Comparison of ENCODE assay signal across 14 cellular contexts in genomic region chr1:115300087-115300856, GRCh38. TPM values are rescaled to one million over a fixed set of nuclear protein-coding genes. Genes with fewer than 3 reads are reported as not detected.
A peak's percentile ranks its signal among the peaks of the same experiment; 100 is the strongest.
DNase-seq lines count a peak whose midpoint lies in the region; ATAC-seq, FAIRE-seq and TF ChIP-seq lines count a peak whose summit lies in the region.
"Had no signal": no experiment of that assay in that cellular context is flagged by ENCODE, and none has a peak within 500 bp of the region (broad histone marks: within the 10 kb centered on the region; RNA-seq: fewer than 3 reads in every experiment).

No MANE protein-coding gene starts in this region.

- no peaks in the 10 kb centered on the region for H3K36me3 ChIP-seq in Loucy (ENCODE audit: insufficient read depth, low read length)
- H3K36me3 ChIP-seq in astrocyte (ENCODE audit: insufficient read depth, low read length) = no peaks in the 10 kb centered on the region

- H3K4me3 ChIP-seq in GM12865 (ENCODE audit: low read depth, low read length) (no peak overlapping the region), Loucy (ENCODE audit: low read length, poor library complexity, severe bottlenecking) (no peak overlapping the region), astrocyte (ENCODE audit: insufficient read depth, low read depth, low read length) (no peak overlapping the region)

- FAIRE-seq in astrocyte (lab: Jason Lieb, UNC) = peak; percentile 59
- FAIRE-seq: kidney had no signal

- H3K27me3 Mint-ChIP-seq in astrocyte (ENCODE audit: low read depth, unreplicated experiment) = no peaks in the 10 kb centered on the region
- H3K27me3 Mint-ChIP-seq in activated naive CD4-positive, alpha-beta T cell treated with anti-CD3 and anti-CD28 coated beads for 36 hours (ENCODE audit: low read depth) = peaks cover 10% of the 10 kb centered on the region
- H3K27me3 Mint-ChIP-seq in CD4-positive, alpha-beta T cell = peaks cover 8% of the 10 kb centered on the region

- ATAC-seq in GM21515 (IDR thresholded peaks at IDR 0.05; ENCODE audit: unreplicated experiment) = no peak
- no peak for ATAC-seq in stimulated activated effector memory CD8-positive, alpha-beta T cell treated with anti-CD3 and anti-CD28 coated beads, Interleukin-12 subunit alpha, Interleukin-12 subunit beta, amount 100 ng/mL, for 72 hours
- no peak for ATAC-seq in CD4-positive, alpha-beta T cell (ENCODE audit: poor library complexity)
- ATAC-seq: stimulated activated naive B cell treated with anti-CD40 and anti-IgM and Interleukin-4, amounts not matched to agents 10 μg/mL and 1 μg/mL and 100 μg/mL, for 72 hours had no signal

- H3K9ac ChIP-seq in Loucy (ENCODE audit: low read depth, low read length, poor library complexity, severe bottlenecking) = no peak overlapping the region
- H3K9ac ChIP-seq in astrocyte (ENCODE audit: low read length) = no peak overlapping the region
- H3K9ac ChIP-seq: KMS-11 had no signal

- H3K27me3 ChIP-seq in Loucy (ENCODE audit: insufficient read depth, low read length, poor library complexity, severe bottlenecking) (no peaks in the 10 kb centered on the region), astrocyte (ENCODE audit: insufficient read depth, low read length) (no peaks in the 10 kb centered on the region)
- peaks cover 4% of the 10 kb centered on the region for H3K27me3 ChIP-seq in CD4-positive, alpha-beta T cell (ENCODE audit: control insufficient read depth, insufficient read depth, low read length)

- H3K36me3 Mint-ChIP-seq in astrocyte (ENCODE audit: low read depth, unreplicated experiment) = peaks cover under 1% of the 10 kb centered on the region
- no peaks in the 10 kb centered on the region for H3K36me3 Mint-ChIP-seq in activated naive CD4-positive, alpha-beta T cell treated with anti-CD3 and anti-CD28 coated beads for 36 hours (ENCODE audit: low read depth)
- no peaks in the 10 kb centered on the region for H3K36me3 Mint-ChIP-seq in stimulated activated effector memory CD8-positive, alpha-beta T cell treated with anti-CD3 and anti-CD28 coated beads, Interleukin-12 subunit alpha, Interleukin-12 subunit beta, amount 100 ng/mL, for 72 hours
- H3K36me3 Mint-ChIP-seq in CD4-positive, alpha-beta T cell (ENCODE audit: low read depth) = no peaks in the 10 kb centered on the region
- H3K36me3 Mint-ChIP-seq: stimulated activated naive B cell treated with anti-CD40 and anti-IgM and Interleukin-4, amounts not matched to agents 10 μg/mL and 1 μg/mL and 100 μg/mL, for 72 hours had no signal

- H3K4me2 ChIP-seq in Loucy (ENCODE audit: low read depth, low read length, poor library complexity, severe bottlenecking) = no peak overlapping the region
- peak overlapping the region; percentile 47 for H3K4me2 ChIP-seq in astrocyte (ENCODE audit: low read length)
- H3K4me2 ChIP-seq: KMS-11 had no signal

- H4K20me1 ChIP-seq in Loucy (ENCODE audit: insufficient read depth, low read length, poor library complexity, severe bottlenecking) (no peaks in the 10 kb centered on the region), astrocyte (ENCODE audit: insufficient read depth, low read length) (no peaks in the 10 kb centered on the region)

- DNase-seq in GM12865 (ENCODE audit: low read depth) = peak; percentile 8
- no peak for DNase-seq in astrocyte (ENCODE audit: low read depth)
- DNase-seq in left kidney (ENCODE audit: low read depth, low spot score) = peak; percentile 51
- no peak for DNase-seq in activated naive CD4-positive, alpha-beta T cell treated with anti-CD3 and anti-CD28 coated beads for 36 hours
- no peak for DNase-seq in stimulated activated effector memory CD8-positive, alpha-beta T cell treated with anti-CD3 and anti-CD28 coated beads, Interleukin-12 subunit alpha, Interleukin-12 subunit beta, amount 100 ng/mL, for 72 hours (ENCODE audit: low spot score in 2 of 2)
- DNase-seq in CD4-positive, alpha-beta T cell = no peak
- DNase-seq: C1 segment of cervical spinal cord; H7; kidney; NCI-H345; stimulated activated naive B cell treated with anti-CD40 and anti-IgM and Interleukin-4, amounts not matched to agents 10 μg/mL and 1 μg/mL and 100 μg/mL, for 72 hours had no signal

- POLR2A ChIA-PET in CD4-positive, alpha-beta T cell (lab: Charles Lee) = no interaction called here

- no peaks in the 10 kb centered on the region for H3K9me3 Mint-ChIP-seq in astrocyte (ENCODE audit: unreplicated experiment)
- H3K9me3 Mint-ChIP-seq in activated naive CD4-positive, alpha-beta T cell treated with anti-CD3 and anti-CD28 coated beads for 36 hours = no peaks in the 10 kb centered on the region
- H3K9me3 Mint-ChIP-seq in stimulated activated effector memory CD8-positive, alpha-beta T cell treated with anti-CD3 and anti-CD28 coated beads, Interleukin-12 subunit alpha, Interleukin-12 subunit beta, amount 100 ng/mL, for 72 hours = no peaks in the 10 kb centered on the region
- no peaks in the 10 kb centered on the region for H3K9me3 Mint-ChIP-seq in CD4-positive, alpha-beta T cell

- intact Hi-C loops in activated naive CD4-positive, alpha-beta T cell treated with anti-CD3 and anti-CD28 coated beads for 36 hours (cut with micrococcal nuclease) = no loop called here
- intact Hi-C loops in CD4-positive, alpha-beta T cell (cut with DNase I, micrococcal nuclease) = no loop called here

- H3K79me2 ChIP-seq in Loucy (ENCODE audit: insufficient read depth, low read length) (no peaks in the 10 kb centered on the region), astrocyte (ENCODE audit: insufficient read depth, low read length) (no peaks in the 10 kb centered on the region)

- H2AFZ ChIP-seq in Loucy (ENCODE audit: low read length) = peak overlapping the region; percentile 7; the same call in 1 of the 2 replicates
- H2AFZ ChIP-seq in astrocyte (ENCODE audit: low read depth, low read length) = no peak overlapping the region

- H3K4me1 ChIP-seq in Loucy (ENCODE audit: insufficient read depth, low read length, poor library complexity, severe bottlenecking) = peaks cover 10% of the 10 kb centered on the region
- H3K4me1 ChIP-seq in astrocyte (ENCODE audit: insufficient read depth, low read length) = peaks cover 53% of the 10 kb centered on the region

- peak overlapping the region; percentile 66 for H3K27ac Mint-ChIP-seq in astrocyte (ENCODE audit: unreplicated experiment)
- H3K27ac Mint-ChIP-seq in activated naive CD4-positive, alpha-beta T cell treated with anti-CD3 and anti-CD28 coated beads for 36 hours = no peak overlapping the region
- H3K27ac Mint-ChIP-seq in stimulated activated effector memory CD8-positive, alpha-beta T cell treated with anti-CD3 and anti-CD28 coated beads, Interleukin-12 subunit alpha, Interleukin-12 subunit beta, amount 100 ng/mL, for 72 hours = no peak overlapping the region
- H3K27ac Mint-ChIP-seq in CD4-positive, alpha-beta T cell = no peak overlapping the region
- H3K27ac Mint-ChIP-seq: stimulated activated naive B cell treated with anti-CD40 and anti-IgM and Interleukin-4, amounts not matched to agents 10 μg/mL and 1 μg/mL and 100 μg/mL, for 72 hours had no signal

- H3K27ac ChIP-seq in astrocyte (ENCODE audit: low read depth, low read length) = peak overlapping the region; percentile 15
- no peak overlapping the region for H3K27ac ChIP-seq in CD4-positive, alpha-beta T cell (ENCODE audit: low read depth, low read length)
- H3K27ac ChIP-seq: KMS-11 had no signal

- H3F3A ChIP-seq in Loucy (ENCODE audit: low read depth) = no peaks in the 10 kb centered on the region

- H3K9me3 ChIP-seq in Loucy (ENCODE audit: insufficient read depth, low read depth, low read length) (no peaks in the 10 kb centered on the region), astrocyte (ENCODE audit: insufficient read depth, low read depth, low read length) (no peaks in the 10 kb centered on the region)
- H3K9me3 ChIP-seq in CD4-positive, alpha-beta T cell (ENCODE audit: control insufficient read depth, low read length) = no peaks in the 10 kb centered on the region

- TF ChIP-seq CTCF in GM12865 (IDR thresholded peaks at IDR 0.05; ENCODE audit: insufficient read depth, low read depth, low read length, missing control alignments) (no peak), Loucy (conservative IDR thresholded peaks at IDR 0.05; ENCODE audit: low read length) (no peak), astrocyte (IDR thresholded peaks at IDR 0.05; ENCODE audit: insufficient read depth, low read depth, low read length) (no peak)
- no peak for TF ChIP-seq CTCF in CD4-positive, alpha-beta T cell (IDR thresholded peaks at IDR 0.05)

- H3K9me2 ChIP-seq in Loucy (replicated peaks; ENCODE audit: low read depth, low read length) = no peaks in the 10 kb centered on the region

- peak overlapping the region; percentile 13 for H3K4me3 Mint-ChIP-seq in astrocyte (ENCODE audit: unreplicated experiment)
- no peak overlapping the region for H3K4me3 Mint-ChIP-seq in activated naive CD4-positive, alpha-beta T cell treated with anti-CD3 and anti-CD28 coated beads for 36 hours
- H3K4me3 Mint-ChIP-seq in stimulated activated effector memory CD8-positive, alpha-beta T cell treated with anti-CD3 and anti-CD28 coated beads, Interleukin-12 subunit alpha, Interleukin-12 subunit beta, amount 100 ng/mL, for 72 hours = no peak overlapping the region
- H3K4me3 Mint-ChIP-seq in CD4-positive, alpha-beta T cell = no peak overlapping the region
- H3K4me3 Mint-ChIP-seq: stimulated activated naive B cell treated with anti-CD40 and anti-IgM and Interleukin-4, amounts not matched to agents 10 μg/mL and 1 μg/mL and 100 μg/mL, for 72 hours had no signal

- peaks cover 68% of the 10 kb centered on the region for H3K4me1 Mint-ChIP-seq in astrocyte (ENCODE audit: low read depth, unreplicated experiment)
- no peaks in the 10 kb centered on the region for H3K4me1 Mint-ChIP-seq in activated naive CD4-positive, alpha-beta T cell treated with anti-CD3 and anti-CD28 coated beads for 36 hours (ENCODE audit: low read depth)
- H3K4me1 Mint-ChIP-seq in stimulated activated effector memory CD8-positive, alpha-beta T cell treated with anti-CD3 and anti-CD28 coated beads, Interleukin-12 subunit alpha, Interleukin-12 subunit beta, amount 100 ng/mL, for 72 hours = no peaks in the 10 kb centered on the region
- no peaks in the 10 kb centered on the region for H3K4me1 Mint-ChIP-seq in CD4-positive, alpha-beta T cell (ENCODE audit: low read depth)
- H3K4me1 Mint-ChIP-seq: stimulated activated naive B cell treated with anti-CD40 and anti-IgM and Interleukin-4, amounts not matched to agents 10 μg/mL and 1 μg/mL and 100 μg/mL, for 72 hours had no signal

- CTCF ChIA-PET in activated naive CD4-positive, alpha-beta T cell treated with anti-CD3 and anti-CD28 coated beads for 36 hours (lab: Charles Lee) = no interaction called here
- CTCF ChIA-PET in CD4-positive, alpha-beta T cell (lab: Charles Lee) = no interaction called here

RNA-seq across cellular contexts. Expression of gene NGF, which starts 37.8 kb away (rescaled TPM):
- total RNA-seq in astrocyte = 12.5 and 12.9 TPM in 2 replicates
- not detected for total RNA-seq in activated naive CD4-positive, alpha-beta T cell treated with anti-CD3 and anti-CD28 coated beads for 36 hours
- not detected for total RNA-seq in CD4-positive, alpha-beta T cell

Comparison
In these comparisons a context has a peak if more than half of its experiments do, and no peak if none do; other contexts are left out.
1. DNase-seq: peak in GM12865 (single experiment) and left kidney (single experiment); none in astrocyte (single experiment), activated naive CD4-positive, alpha-beta T cell treated with anti-CD3 and anti-CD28 coated beads for 36 hours (single experiment), stimulated activated effector memory CD8-positive, alpha-beta T cell treated with anti-CD3 and anti-CD28 coated beads, Interleukin-12 subunit alpha, Interleukin-12 subunit beta, amount 100 ng/mL, for 72 hours (0 of 2) and CD4-positive, alpha-beta T cell (0 of 10).
2. RNA of gene NGF, which starts 37.8 kb away (total RNA-seq): 12.5 to 12.9 TPM in astrocyte; not detected in activated naive CD4-positive, alpha-beta T cell treated with anti-CD3 and anti-CD28 coated beads for 36 hours and not detected in CD4-positive, alpha-beta T cell; every median in the first group is over 10 times any median in the second.